ENCODE assay signal across 9 cellular contexts in genomic region chr12:12032771-12033588, GRCh38. TPM values are rescaled to one million over a fixed set of nuclear protein-coding genes. Genes with fewer than 3 reads are reported as not detected.
A peak's percentile ranks its signal among the peaks of the same experiment; 100 is the strongest.
DNase-seq lines count a peak whose midpoint lies in the region; FAIRE-seq and TF ChIP-seq lines count a peak whose summit lies in the region.
"Had no signal": no experiment of that assay in that cellular context is flagged by ENCODE, and none has a peak within 500 bp of the region (broad histone marks: within the 10 kb centered on the region; RNA-seq: fewer than 3 reads in every experiment).

No MANE protein-coding gene starts in this region.

- H3K36me3 ChIP-seq in left ventricle myocardium inferior, result no peaks in the 10 kb centered on the region

- peaks cover 9% of the 10 kb centered on the region for H3K4me1 ChIP-seq in left ventricle myocardium inferior

- DNase-seq in NOMO-1 (lab: John Stamatoyannopoulos, UW; ENCODE audit: unreplicated experiment in 2 of 2) (peak; percentile 24 to 52), NOMO-1 treated with dmso at 0.1 percent for 144 hours (lab: John Stamatoyannopoulos, UW; ENCODE audit: unreplicated experiment) (no peak), NCI-H1105 treated with DMSO at 0.1 percent for 48 hours (lab: John Stamatoyannopoulos, UW) (peak; percentile 84), SW480 (ENCODE audit: low spot score) (peak; percentile 93), left ventricle myocardium inferior (peak; percentile 72), pons (ENCODE audit: low spot score) (peak; percentile 90), urothelium cell line (ENCODE audit: low spot score) (peak; percentile 86)

- FAIRE-seq in urothelium cell line (lab: Jason Lieb, UNC), result peak; percentile 69
- FAIRE-seq: A204.1 had no signal

- intact Hi-C loops in left ventricle myocardium inferior (cut with micrococcal nuclease), result loop anchor here (2.0 kb wide), 1 partner anchor 452 kb away; no protein-coding TSS in a partner anchor

- H3K9me3 ChIP-seq in left ventricle myocardium inferior (replicated peaks), result no peaks in the 10 kb centered on the region

- peak; percentile 87 for TF ChIP-seq CTCF in left ventricle myocardium inferior (IDR thresholded peaks at IDR 0.05; ENCODE audit: borderline replicate concordance)

- peaks cover 1% of the 10 kb centered on the region for H3K27me3 ChIP-seq in left ventricle myocardium inferior (ENCODE audit: low read depth)

- H3K27ac ChIP-seq in angular gyrus (ENCODE audit: low read depth, low read length) (peak overlapping the region; percentile 49), left ventricle myocardium inferior (replicated peaks) (peak overlapping the region; percentile 69)

- peak overlapping the region; percentile 63 for H3K4me3 ChIP-seq in left ventricle myocardium inferior

RNA-seq across cellular contexts. Expression of gene BCL2L14, which starts 37.8 kb away (rescaled TPM):
- total RNA-seq in left ventricle myocardium inferior, result not detected
